Comparison of ENCODE assay signal across 10 cellular contexts in the genomic region with DNA sequence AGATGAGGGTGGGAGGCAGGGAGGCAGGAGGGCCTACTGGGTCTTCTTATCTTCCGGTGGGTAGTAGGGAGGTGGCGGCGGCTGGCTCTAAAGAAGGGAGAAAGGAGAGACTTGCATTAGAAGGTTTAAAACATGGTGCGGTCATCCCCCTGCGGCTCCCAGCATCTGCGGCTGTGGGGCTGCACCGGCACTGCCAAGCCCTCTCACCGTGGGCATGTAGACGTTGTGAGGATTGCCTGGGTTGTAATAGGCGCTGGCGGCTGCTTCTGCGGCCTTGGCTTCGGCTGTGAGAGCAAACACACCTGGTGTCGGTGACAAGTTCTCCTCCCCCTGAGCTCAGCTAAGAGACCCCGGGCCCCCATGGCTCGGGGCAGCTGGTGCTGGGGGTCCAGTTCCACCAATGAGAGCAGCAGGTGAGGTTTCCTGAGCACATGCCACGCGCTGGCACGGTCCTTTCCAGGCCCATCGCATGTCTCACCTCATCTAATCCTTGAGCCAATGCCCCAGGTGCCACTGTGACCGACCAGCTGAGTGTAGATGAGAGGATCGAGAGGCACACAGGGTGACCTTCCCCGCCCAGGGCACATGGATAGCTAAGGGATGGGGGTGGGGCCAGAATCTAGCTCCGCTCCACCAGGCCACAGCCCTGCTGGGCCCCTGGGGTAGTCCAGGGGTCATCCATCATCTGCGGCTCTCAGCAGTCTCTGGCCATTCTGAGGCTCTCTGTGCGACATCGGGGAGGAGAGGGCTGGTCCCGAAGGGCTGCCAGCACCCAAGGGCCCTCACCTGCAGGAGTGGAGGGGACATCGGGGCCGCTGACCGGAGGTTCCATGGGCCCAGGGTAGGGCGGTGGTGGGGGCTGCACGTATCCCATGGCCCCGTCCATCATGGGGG. TPM values are rescaled to one million over a fixed set of nuclear protein-coding genes. Genes with fewer than 3 reads are reported as not detected.
DNase-seq lines count a peak whose midpoint lies in the region; ATAC-seq and TF ChIP-seq lines count a peak whose summit lies in the region.
"Had no signal": no experiment of that assay in that cellular context is flagged by ENCODE, and none has a peak within 500 bp of the region (broad histone marks: within the 10 kb centered on the region; RNA-seq: fewer than 3 reads in every experiment).

No MANE protein-coding gene starts in this region.

- TF ChIP-seq CTCF in HCT116 (IDR thresholded peaks at IDR 0.05 in 2 of 3, conservative IDR thresholded peaks at IDR 0.05 in 1 of 3; ENCODE audit: borderline replicate concordance in 1 of 3, insufficient read depth in 1 of 3, low read depth in 2 of 3, low read length in 2 of 3) (no peak), sigmoid colon (IDR thresholded peaks at IDR 0.05) (no peak)

- TF ChIP-seq RAD21 in HCT116 (IDR thresholded peaks at IDR 0.05; ENCODE audit: low read depth): no peak

- ATAC-seq in HCT116: no peak
- no peak for ATAC-seq in GM21723 (IDR thresholded peaks at IDR 0.05; ENCODE audit: unreplicated experiment)
- ATAC-seq in GM21447 (IDR thresholded peaks at IDR 0.05; ENCODE audit: unreplicated experiment): no peak

- H3K36me3 Mint-ChIP-seq in dendritic cell treated with granulocyte-macrophage colony-stimulating factor and Interleukin-4, amounts not matched to agents 40 ng/mL and 50 ng/mL, for 4 days (ENCODE audit: low read depth): peaks cover 92% of the 10 kb centered on the region

- POLR2A ChIA-PET in HCT116 (lab: Charles Lee): interaction anchor here (1.2 to 3.3 kb wide), 3 partner anchors 9 to 67 kb away, joined by 4 to 42 read pairs (median 26); a partner anchor contains a TSS

- no peaks in the 10 kb centered on the region for H3K9me3 ChIP-seq in HCT116 (ENCODE audit: control insufficient read depth in 1 of 2, insufficient read depth in 1 of 2, low read depth in 1 of 2, low read length in 2 of 2)
- no peaks in the 10 kb centered on the region for H3K9me3 ChIP-seq in sigmoid colon

- no TSS peak for BruUV-seq in HCT116 (replicated peaks; lab: Mats Ljungman, UMichigan)

- intact Hi-C loops in HCT116 (cut with micrococcal nuclease): no loop called here
- intact Hi-C loops in dendritic cell treated with granulocyte-macrophage colony-stimulating factor and Interleukin-4, amounts not matched to agents 40 ng/mL and 50 ng/mL, for 4 days (cut with micrococcal nuclease): no loop called here
- intact Hi-C loops in sigmoid colon (cut with DNase I): no loop called here

- no peak for TF ChIP-seq EP300 in sigmoid colon (IDR thresholded peaks at IDR 0.05)

- TF ChIP-seq POLR2A in HCT116 (IDR thresholded peaks at IDR 0.05; ENCODE audit: borderline replicate concordance, extremely low read depth, insufficient read depth, insufficient read length) (no peak), sigmoid colon (IDR thresholded peaks at IDR 0.05) (no peak)

- no peaks in the 10 kb centered on the region for H3K27me3 Mint-ChIP-seq in dendritic cell treated with granulocyte-macrophage colony-stimulating factor and Interleukin-4, amounts not matched to agents 40 ng/mL and 50 ng/mL, for 4 days

- CTCF ChIA-PET in HCT116 (lab: Charles Lee): interaction anchor here (1.7 to 3.3 kb wide), 5 partner anchors 9 to 20 kb away, joined by 9 to 46 read pairs (median 15); a partner anchor contains a TSS

- peaks cover 25 to 27% of the 10 kb centered on the region in 2 experiments; a peak in 3 of 4 replicates for H3K36me3 ChIP-seq in HCT116 (ENCODE audit: control insufficient read depth in 1 of 2, insufficient read depth in 2 of 2, low read length in 2 of 2)
- peaks cover 48 to 66% (median 55%) of the 10 kb centered on the region in 4 donors for H3K36me3 ChIP-seq in sigmoid colon

- peak overlapping the region; percentile 86 for H3K9ac ChIP-seq in HCT116 (ENCODE audit: low read length)

- H2AFZ ChIP-seq in HCT116 (ENCODE audit: low read depth, low read length, poor library complexity, severe bottlenecking): no peak overlapping the region

- no peaks in the 10 kb centered on the region for H3K9me2 ChIP-seq in HCT116 (ENCODE audit: insufficient read depth)

- no peaks in the 10 kb centered on the region for H3K79me2 ChIP-seq in HCT116 (ENCODE audit: insufficient read depth, low read length)

- H3K27ac ChIP-seq in HCT116 (ENCODE audit: low read depth, low read length) (peak overlapping the region; percentile 88), sigmoid colon (peak overlapping the region; percentile 65 to 100 (median 84))

- DNase-seq in HCT116 (ENCODE audit: low read depth, low spot score) (no peak), sigmoid colon (peak; percentile 69), hypothalamus (lab: John Stamatoyannopoulos, UW) (no peak)
- DNase-seq: erythroblast, occipital lobe, OCI-M1, T-helper 9 cell had no signal

- peak overlapping the region; percentile 59 for H3K4me3 Mint-ChIP-seq in dendritic cell treated with granulocyte-macrophage colony-stimulating factor and Interleukin-4, amounts not matched to agents 40 ng/mL and 50 ng/mL, for 4 days

- peaks cover 67% of the 10 kb centered on the region for H3K4me1 Mint-ChIP-seq in dendritic cell treated with granulocyte-macrophage colony-stimulating factor and Interleukin-4, amounts not matched to agents 40 ng/mL and 50 ng/mL, for 4 days (ENCODE audit: low read depth)

- no peaks in the 10 kb centered on the region for H3K27me3 ChIP-seq in HCT116 (ENCODE audit: insufficient read depth, low read length)
- no peaks in the 10 kb centered on the region for H3K27me3 ChIP-seq in sigmoid colon

- RAD21 ChIA-PET in HCT116 (lab: Charles Lee; ENCODE audit: low non-redundant PET in 1 of 2, low total read pairs in 2 of 2, uncharacterized antibody in 2 of 2, unreplicated experiment in 2 of 2): interaction anchor here in 1 of 2 experiments (0.5 kb wide), 1 partner anchor 57 kb away, joined by 3 read pairs; no protein-coding TSS in a partner anchor

- peak overlapping the region; percentile 90 for H3K27ac Mint-ChIP-seq in dendritic cell treated with granulocyte-macrophage colony-stimulating factor and Interleukin-4, amounts not matched to agents 40 ng/mL and 50 ng/mL, for 4 days

- H3K9me3 Mint-ChIP-seq in dendritic cell treated with granulocyte-macrophage colony-stimulating factor and Interleukin-4, amounts not matched to agents 40 ng/mL and 50 ng/mL, for 4 days: no peaks in the 10 kb centered on the region

- H3K4me1 ChIP-seq in HCT116 (ENCODE audit: control insufficient read depth in 1 of 2, insufficient read depth in 2 of 2, low read length in 2 of 2) (peaks cover 33 to 63% of the 10 kb centered on the region in 2 experiments), sigmoid colon (peaks cover 0 to 65% (median 55%) of the 10 kb centered on the region in 4 donors)

- H4K20me1 ChIP-seq in HCT116 (ENCODE audit: insufficient read depth): no peaks in the 10 kb centered on the region

- peak overlapping the region; percentile 99; the same call in 1 of the 2 replicates for H3K4me2 ChIP-seq in HCT116 (ENCODE audit: low read length)

- no peak overlapping the region for H3K4me3 ChIP-seq in HCT116 (replicated peaks in 1 of 2; ENCODE audit: low read depth in 1 of 2, low read length in 2 of 2)
- H3K4me3 ChIP-seq in sigmoid colon: no peak overlapping the region

- 89 to 90% methylated on average over 34 of the region's 34 CpGs for WGBS in sigmoid colon, 2 donors

TF ChIP-seq in HCT116, 20 proteins besides CTCF, POLR2A, EP300 and RAD21 (continues in another document):
- TF ChIP-seq, protein P1, sequence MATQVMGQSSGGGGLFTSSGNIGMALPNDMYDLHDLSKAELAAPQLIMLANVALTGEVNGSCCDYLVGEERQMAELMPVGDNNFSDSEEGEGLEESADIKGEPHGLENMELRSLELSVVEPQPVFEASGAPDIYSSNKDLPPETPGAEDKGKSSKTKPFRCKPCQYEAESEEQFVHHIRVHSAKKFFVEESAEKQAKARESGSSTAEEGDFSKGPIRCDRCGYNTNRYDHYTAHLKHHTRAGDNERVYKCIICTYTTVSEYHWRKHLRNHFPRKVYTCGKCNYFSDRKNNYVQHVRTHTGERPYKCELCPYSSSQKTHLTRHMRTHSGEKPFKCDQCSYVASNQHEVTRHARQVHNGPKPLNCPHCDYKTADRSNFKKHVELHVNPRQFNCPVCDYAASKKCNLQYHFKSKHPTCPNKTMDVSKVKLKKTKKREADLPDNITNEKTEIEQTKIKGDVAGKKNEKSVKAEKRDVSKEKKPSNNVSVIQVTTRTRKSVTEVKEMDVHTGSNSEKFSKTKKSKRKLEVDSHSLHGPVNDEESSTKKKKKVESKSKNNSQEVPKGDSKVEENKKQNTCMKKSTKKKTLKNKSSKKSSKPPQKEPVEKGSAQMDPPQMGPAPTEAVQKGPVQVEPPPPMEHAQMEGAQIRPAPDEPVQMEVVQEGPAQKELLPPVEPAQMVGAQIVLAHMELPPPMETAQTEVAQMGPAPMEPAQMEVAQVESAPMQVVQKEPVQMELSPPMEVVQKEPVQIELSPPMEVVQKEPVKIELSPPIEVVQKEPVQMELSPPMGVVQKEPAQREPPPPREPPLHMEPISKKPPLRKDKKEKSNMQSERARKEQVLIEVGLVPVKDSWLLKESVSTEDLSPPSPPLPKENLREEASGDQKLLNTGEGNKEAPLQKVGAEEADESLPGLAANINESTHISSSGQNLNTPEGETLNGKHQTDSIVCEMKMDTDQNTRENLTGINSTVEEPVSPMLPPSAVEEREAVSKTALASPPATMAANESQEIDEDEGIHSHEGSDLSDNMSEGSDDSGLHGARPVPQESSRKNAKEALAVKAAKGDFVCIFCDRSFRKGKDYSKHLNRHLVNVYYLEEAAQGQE (IDR thresholded peaks at IDR 0.05; ENCODE audit: low read depth): no peak
- TF ChIP-seq JUND (IDR thresholded peaks at IDR 0.05): no peak

RNA-seq across cellular contexts. Expression of a gene that starts 2.7 kb away (rescaled TPM):
- total RNA-seq in HCT116 (2021; ENCODE audit: unreplicated experiment): 20.2 TPM
- 20.3 and 22.7 TPM in 2 replicates for polyA plus RNA-seq in HCT116 (2012)
- total RNA-seq in sigmoid colon: 10 to 100 TPM in 2 of 4 donors, 1 to 10 TPM in 2; 4.3 to 11.4 (median 9.6) TPM
- 10 to 100 TPM in 2 of 3 donors, 1 to 10 TPM in 1; 6.0 to 61.9 (median 17.1) TPM for polyA plus RNA-seq in sigmoid colon

RNA-seq across cellular contexts. Expression of a gene that starts 8.2 kb away (rescaled TPM):
- total RNA-seq in HCT116 (2021; ENCODE audit: unreplicated experiment) (132 TPM), sigmoid colon (10 to 100 TPM; 44.2 to 73.1 (median 56.9) TPM)
- polyA plus RNA-seq in HCT116 (2012): 184 and 186 TPM in 2 replicates
- 100 to 1,000 TPM in 1 of 3 donors, 10 to 100 TPM in 2; 87.1 to 110 (median 91.3) TPM for polyA plus RNA-seq in sigmoid colon

RNA-seq across cellular contexts. Expression of a gene that starts 31.4 kb away (rescaled TPM):
- total RNA-seq in HCT116 (2021; ENCODE audit: unreplicated experiment) (86.7 TPM), sigmoid colon (10 to 100 TPM; 27.8 to 40.9 (median 37.2) TPM)
- polyA plus RNA-seq in HCT116 (2012): 49.9 and 67.2 TPM in 2 replicates
- 10 to 100 TPM; 28.7 to 41.0 (median 39.0) TPM for polyA plus RNA-seq in sigmoid colon

RNA-seq across cellular contexts. Expression of a gene that starts 49.8 kb away (rescaled TPM):
- 53.0 TPM for total RNA-seq in HCT116 (2021; ENCODE audit: unreplicated experiment)
- 26.3 and 29.9 TPM in 2 replicates for polyA plus RNA-seq in HCT116 (2012)
- 10 to 100 TPM; 22.4 to 27.5 (median 25.1) TPM for total RNA-seq in sigmoid colon
- 10 to 100 TPM in 2 of 3 donors, 1 to 10 TPM in 1; 7.2 to 19.1 (median 10.2) TPM for polyA plus RNA-seq in sigmoid colon

RNA-seq across cellular contexts. Expression of a gene that starts 57.7 kb away (rescaled TPM):
- 219 TPM for total RNA-seq in HCT116 (2021; ENCODE audit: unreplicated experiment)
- 114 and 130 TPM in 2 replicates for polyA plus RNA-seq in HCT116 (2012)
- 10 to 100 TPM; 32.8 to 50.6 (median 41.8) TPM for total RNA-seq in sigmoid colon
- polyA plus RNA-seq in sigmoid colon: 10 to 100 TPM; 55.9 to 71.5 (median 57.1) TPM
